ENCODE assay signal across 26 cellular contexts in the genomic region with DNA sequence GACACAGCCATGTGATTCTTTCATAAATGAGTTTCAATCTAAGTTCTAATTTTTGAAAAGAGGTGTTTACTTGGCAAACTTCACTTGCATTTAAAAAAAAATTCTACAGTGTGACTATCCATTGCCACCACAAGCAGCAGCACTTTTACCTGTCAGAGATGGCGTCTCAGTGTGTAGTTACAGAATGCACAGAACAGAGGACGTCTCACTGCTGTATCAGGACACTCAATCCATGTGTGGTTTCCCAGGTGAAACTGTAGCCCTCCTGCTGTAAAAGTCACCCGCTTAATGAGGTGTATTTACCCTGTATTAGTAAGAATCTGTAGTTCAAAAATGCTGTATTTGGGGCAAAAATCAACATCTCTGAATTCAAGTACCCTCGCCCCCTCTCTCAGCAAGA.
"Had no signal": no experiment of that assay in that cellular context is flagged by ENCODE, and none has a peak within 500 bp of the region (broad histone marks: within the 10 kb centered on the region; RNA-seq: fewer than 3 reads in every experiment).

No MANE protein-coding gene starts in this region.

- H3K27me3 ChIP-seq: esophagus muscularis mucosa, foreskin keratinocyte, gastroesophageal sphincter, heart left ventricle, ovary, tibial nerve, upper lobe of left lung had no signal

- H3K4me3 ChIP-seq: coronary artery, esophagus muscularis mucosa, gastroesophageal sphincter, heart left ventricle, lower lobe of right lung, ovary, psoas muscle, skin epidermis, thoracic aorta, tibial nerve, upper lobe of left lung had no signal

- H3K36me3 ChIP-seq: esophagus muscularis mucosa, gastroesophageal sphincter, heart left ventricle, lower lobe of right lung, ovary, thoracic aorta, tibial nerve, upper lobe of left lung had no signal

- H3K27ac ChIP-seq: coronary artery, esophagus muscularis mucosa, foreskin keratinocyte, gastroesophageal sphincter, heart left ventricle, lower lobe of right lung, ovary, psoas muscle, skin epidermis, thoracic aorta, tibial nerve, upper lobe of left lung had no signal

- H3K4me1 ChIP-seq: esophagus muscularis mucosa, gastroesophageal sphincter, lower lobe of right lung, upper lobe of left lung had no signal

- DNase-seq: dermis blood vessel endothelial cell; effector memory CD4-positive, alpha-beta T cell; foreskin keratinocyte; heart left ventricle; hippocampal formation; islet precursor cell; kidney glomerular epithelial cell; left colon; left ventricle myocardium superior; lower lobe of right lung; natural killer cell; occipital lobe; ovary; posterior cingulate gyrus; psoas muscle; right cardiac atrium; stimulated activated CD4-positive, alpha-beta T cell treated with anti-CD3 and anti-CD28 coated beads, Interleukin-15, amount 100 ng/mL, for 24 hours; stimulated activated CD4-positive, alpha-beta T cell treated with anti-CD3 and anti-CD28 coated beads, Interleukin-2, amount 100 ng/mL, for 48 hours; stimulated activated naive B cell treated with anti-CD40 and anti-IgM and Interleukin-4, amounts not matched to agents 10 μg/mL and 1 μg/mL and 100 μg/mL, for 72 hours; upper lobe of left lung had no signal

- H3K9me3 ChIP-seq: esophagus muscularis mucosa, gastroesophageal sphincter, heart left ventricle, lower lobe of right lung, ovary, psoas muscle, thoracic aorta, tibial nerve, upper lobe of left lung had no signal
